ENCODE assay signal across 1 cellular context in the genomic region with DNA sequence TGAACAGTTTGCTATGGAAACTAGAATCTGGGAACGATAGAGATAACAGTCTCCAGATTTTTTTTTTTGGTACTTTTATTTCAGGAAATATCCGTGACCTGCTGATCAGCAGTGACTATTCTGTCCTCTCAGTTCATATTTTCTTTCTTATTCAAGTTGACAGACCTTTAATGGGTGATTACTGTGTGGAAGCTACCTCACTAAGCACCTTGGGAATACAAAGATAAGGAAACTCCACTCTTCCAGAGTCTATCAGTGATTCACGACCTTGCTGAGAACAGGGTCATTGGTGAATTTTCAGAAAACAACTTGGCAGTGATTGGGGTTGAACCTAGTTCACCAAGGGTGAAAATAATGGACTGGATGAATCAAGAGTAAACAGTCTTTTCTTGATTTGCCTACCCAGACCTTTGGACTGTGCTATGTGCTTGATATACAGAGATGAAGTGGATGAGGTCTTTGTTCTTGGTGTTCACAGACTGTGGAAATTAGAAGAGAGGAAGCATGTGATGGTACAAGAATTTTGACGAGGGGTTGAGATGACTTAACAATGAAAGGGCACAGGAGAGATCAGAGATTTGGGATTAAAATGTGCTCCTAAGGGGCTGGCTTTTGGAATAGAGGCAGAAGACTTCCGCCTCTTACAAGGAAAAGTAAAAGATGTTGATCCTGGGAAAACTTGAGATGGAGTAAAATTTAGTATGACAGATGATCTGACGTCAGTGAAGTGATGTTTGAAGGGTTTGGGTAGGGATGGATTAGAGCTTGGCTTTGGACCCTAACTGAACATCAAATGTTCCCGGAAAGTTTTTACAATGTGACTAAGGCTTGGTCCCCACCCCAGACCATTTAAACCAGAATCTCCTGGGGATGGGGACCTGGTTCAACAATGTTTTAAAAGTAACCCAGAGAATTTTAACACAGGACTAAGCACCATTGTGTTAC.
TF ChIP-seq lines count a peak whose summit lies in the region.

No MANE protein-coding gene starts in this region.

TF ChIP-seq in K562, 482 proteins besides CTCF, POLR2A, EP300 and RAD21:
- no peak for TF ChIP-seq DMBX1 (CRISPR knock-in tag; IDR thresholded peaks at IDR 0.05; ENCODE audit: borderline replicate concordance)
- TF ChIP-seq KDM1A (IDR thresholded peaks at IDR 0.05), result peak; percentile 74 to 78; a peak in 3 of 4 replicates
- no peak for TF ChIP-seq GATAD2A (IDR thresholded peaks at IDR 0.05)
- no peak for TF ChIP-seq CBFA2T2 (conservative IDR thresholded peaks at IDR 0.05)
- no peak for TF ChIP-seq SNRNP70 (optimal IDR thresholded peaks at IDR 0.05; ENCODE audit: low read depth, low read length)
- TF ChIP-seq, protein P1, sequence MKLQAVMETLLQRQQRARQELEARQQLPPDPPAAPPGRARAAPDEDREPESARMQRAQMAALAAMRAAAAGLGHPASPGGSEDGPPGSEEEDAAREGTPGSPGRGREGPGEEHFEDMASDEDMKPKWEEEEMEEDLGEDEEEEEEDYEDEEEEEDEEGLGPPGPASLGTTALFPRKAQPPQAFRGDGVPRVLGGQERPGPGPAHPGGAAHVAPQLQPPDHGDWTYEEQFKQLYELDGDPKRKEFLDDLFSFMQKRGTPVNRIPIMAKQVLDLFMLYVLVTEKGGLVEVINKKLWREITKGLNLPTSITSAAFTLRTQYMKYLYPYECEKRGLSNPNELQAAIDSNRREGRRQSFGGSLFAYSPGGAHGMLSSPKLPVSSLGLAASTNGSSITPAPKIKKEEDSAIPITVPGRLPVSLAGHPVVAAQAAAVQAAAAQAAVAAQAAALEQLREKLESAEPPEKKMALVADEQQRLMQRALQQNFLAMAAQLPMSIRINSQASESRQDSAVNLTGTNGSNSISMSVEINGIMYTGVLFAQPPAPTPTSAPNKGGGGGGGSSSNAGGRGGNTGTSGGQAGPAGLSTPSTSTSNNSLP (IDR thresholded peaks at IDR 0.05; ENCODE audit: borderline replicate concordance, low read depth, low read length), result no peak
- TF ChIP-seq GTF2A2 (tag; IDR thresholded peaks at IDR 0.05), result no peak
- TF ChIP-seq, protein P2, sequence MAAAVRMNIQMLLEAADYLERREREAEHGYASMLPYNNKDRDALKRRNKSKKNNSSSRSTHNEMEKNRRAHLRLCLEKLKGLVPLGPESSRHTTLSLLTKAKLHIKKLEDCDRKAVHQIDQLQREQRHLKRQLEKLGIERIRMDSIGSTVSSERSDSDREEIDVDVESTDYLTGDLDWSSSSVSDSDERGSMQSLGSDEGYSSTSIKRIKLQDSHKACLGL (CRISPR knock-in tag; IDR thresholded peaks at IDR 0.05; ENCODE audit: borderline replicate concordance, poor library complexity, severe bottlenecking), result no peak
